Comparison of ENCODE assay signal across 25 cellular contexts in genomic region chr16:79542196-79542859, GRCh38. TPM values are rescaled to one million over a fixed set of nuclear protein-coding genes. Genes with fewer than 3 reads are reported as not detected.
A peak's percentile ranks its signal among the peaks of the same experiment; 100 is the strongest.
DNase-seq lines count a peak whose midpoint lies in the region; ATAC-seq and TF ChIP-seq lines count a peak whose summit lies in the region.
"Had no signal": no experiment of that assay in that cellular context is flagged by ENCODE, and none has a peak within 500 bp of the region (broad histone marks: within the 10 kb centered on the region; RNA-seq: fewer than 3 reads in every experiment).

No MANE protein-coding gene starts in this region.

- peak; percentile 1 for DNase-seq in NCI-H748 (lab: John Stamatoyannopoulos, UW; ENCODE audit: unreplicated experiment)
- no peak for DNase-seq in NCI-H748 treated with DMSO at 0.1 percent for 48 hours (lab: John Stamatoyannopoulos, UW)
- peak in 28 of 51 donors; percentile 4 to 38 (median 16) for DNase-seq in hypothalamus (lab: John Stamatoyannopoulos, UW)
- DNase-seq in psoas muscle: peak; percentile 58 to 83
- peak; percentile 50 for DNase-seq in ureter (ENCODE audit: low spot score)
- DNase-seq in SHP77 (lab: John Stamatoyannopoulos, UW): no peak
- DNase-seq in T-helper 2 cell: no peak
- DNase-seq: activated CD4-positive, alpha-beta memory T cell treated with anti-CD3 and anti-CD28 coated beads for 36 hours; activated CD4-positive, CD25-positive, alpha-beta regulatory T cell; activated gamma-delta T cell; DMS53; GDM1; H9; kidney; NCI-H1417 treated with DMSO at 0.1 percent for 48 hours; NCI-H524 treated with DMSO at 0.1 percent for 48 hours; nephron progenitor cell; RPMI8226; stimulated activated naive B cell treated with anti-CD40 and anti-IgM and Interleukin-4, amounts not matched to agents 10 μg/mL and 1 μg/mL and 100 μg/mL, for 72 hours; T-helper 9 cell had no signal

- intact Hi-C loops in psoas muscle (cut with DNase I): loop anchor here in 1 of 2 donors (5.0 kb wide), 1 partner anchor 45 kb away; no protein-coding TSS in a partner anchor

- no peaks in the 10 kb centered on the region for H3K9me3 ChIP-seq in psoas muscle
- H3K9me3 ChIP-seq: tibial nerve had no signal

- H3K27ac ChIP-seq in psoas muscle: peak overlapping the region; percentile 78
- H3K27ac ChIP-seq: 22Rv1 had no signal

- ATAC-seq in psoas muscle (peak; percentile 83 to 93 (median 88)), HG02571 (IDR thresholded peaks at IDR 0.05; ENCODE audit: unreplicated experiment) (no peak)
- ATAC-seq: stimulated activated naive B cell treated with anti-CD40 and anti-IgM and Interleukin-4, amounts not matched to agents 10 μg/mL and 1 μg/mL and 100 μg/mL, for 72 hours had no signal

- peaks cover 25% of the 10 kb centered on the region for H3K4me1 ChIP-seq in psoas muscle
- H3K4me1 ChIP-seq: tibial nerve had no signal

- 21 to 51% (median 22%) methylated on average over 12 of the region's 12 CpGs for WGBS in psoas muscle, 3 donors

- TF ChIP-seq CTCF in psoas muscle (IDR thresholded peaks at IDR 0.05): no peak

- H3K36me3 ChIP-seq in psoas muscle (ENCODE audit: insufficient read depth in 1 of 2, low read depth in 1 of 2): no peaks in the 10 kb centered on the region
- H3K36me3 ChIP-seq: tibial nerve had no signal

- H3K27me3 ChIP-seq in psoas muscle (ENCODE audit: insufficient read depth in 3 of 3, low read length in 2 of 3): no peaks in the 10 kb centered on the region
- H3K27me3 ChIP-seq: tibial nerve had no signal

- H3K4me3 ChIP-seq in psoas muscle: peak overlapping the region; percentile 37
- H3K4me3 ChIP-seq: smooth muscle cell, tibial nerve had no signal

RNA-seq across cellular contexts. Expression of gene MAF, which starts 58.2 kb away (rescaled TPM):
- 10 to 100 TPM; 35.2 to 52.3 (median 39.9) TPM for total RNA-seq in psoas muscle
- 10 to 100 TPM in 2 of 3 donors, 1 to 10 TPM in 1; 6.0 to 21.9 (median 13.1) TPM for polyA plus RNA-seq in psoas muscle
- 26.1 TPM for total RNA-seq in ureter
- polyA plus RNA-seq: IgD-negative memory B cell had no signal

Comparison
In these comparisons a context has a peak if more than half of its experiments do, and no peak if none do; other contexts are left out.
1. DNase-seq: peak in NCI-H748 (single experiment), hypothalamus (28 of 51), psoas muscle (2 of 2) and ureter (single experiment); none in NCI-H748 treated with DMSO at 0.1 percent for 48 hours (single experiment), SHP77 (0 of 2) and T-helper 2 cell (0 of 5).